Comparison of ENCODE assay signal across 28 cellular contexts in genomic region chr13:70844391-70845108, GRCh38.
"Had no signal": no experiment of that assay in that cellular context is flagged by ENCODE, and none has a peak within 500 bp of the region (broad histone marks: within the 10 kb centered on the region; RNA-seq: fewer than 3 reads in every experiment).

No MANE protein-coding gene starts in this region.

- DNase-seq: activated B cell treated with CpG ODN at 0.5 μM for 24 hours; activated CD4-positive, alpha-beta T cell treated with anti-CD3 and anti-CD28 coated beads, Interleukin-2, amount 50 U/mL, for 4 hours; activated naive CD4-positive, alpha-beta T cell; activated T-cell treated with anti-CD3 and anti-CD28 coated beads for 4 hours; activated T-cell treated with anti-CD3 and anti-CD28 coated beads, Interleukin-2, amount 50 U/mL, for 72 hours; dorsolateral prefrontal cortex; effector memory CD4-positive, alpha-beta T cell; islet precursor cell; mammary epithelial cell; naive B cell; nephron progenitor cell; nucleus accumbens; stimulated activated CD4-positive, alpha-beta T cell treated with anti-CD3 and anti-CD28 coated beads, Interleukin-15, amount 100 ng/mL, for 24 hours; stimulated activated CD4-positive, alpha-beta T cell treated with anti-CD3 and anti-CD28 coated beads, Interleukin-2, amount 100 ng/mL, for 24 hours; stimulated activated naive CD4-positive, alpha-beta T cell treated with Interleukin-2 at 50 U/mL for 16 hours; T-helper 17 cell; T1000; testis; trophoblast cell had no signal

- H3K4me3 ChIP-seq: breast epithelium, dorsolateral prefrontal cortex, gastroesophageal sphincter, hepatocyte, pancreas, right atrium auricular region, testis, vagina had no signal

- H3K4me3 Mint-ChIP-seq: activated B cell treated with CpG ODN at 0.5 μM for 24 hours; activated T-cell treated with anti-CD3 and anti-CD28 coated beads, Interleukin-2, amount 50 U/mL, for 72 hours; central memory CD8-positive, alpha-beta T cell; naive B cell; nephron progenitor cell; T-helper 17 cell had no signal

- H3K4me2 ChIP-seq: hepatocyte had no signal

- H3K4me1 ChIP-seq: breast epithelium, gastroesophageal sphincter, pancreas, right atrium auricular region, testis, vagina had no signal

- H3K36me3 ChIP-seq: breast epithelium, gastroesophageal sphincter, pancreas, right atrium auricular region, vagina had no signal

- H3K79me2 ChIP-seq: hepatocyte had no signal

- H3K36me3 Mint-ChIP-seq: activated naive CD4-positive, alpha-beta T cell treated with anti-CD3 and anti-CD28 coated beads, Interleukin-2, amount 50 U/mL, for 72 hours; naive B cell had no signal

- H3K9me3 ChIP-seq: gastroesophageal sphincter, pancreas, right atrium auricular region, testis, vagina had no signal

- H3K9me3 Mint-ChIP-seq: activated T-cell treated with anti-CD3 and anti-CD28 coated beads, Interleukin-2, amount 50 U/mL, for 72 hours; nephron progenitor cell had no signal

- H3K27ac ChIP-seq: breast epithelium, dorsolateral prefrontal cortex, gastroesophageal sphincter, hepatocyte, pancreas, right atrium auricular region, testis, vagina had no signal

- H3K4me1 Mint-ChIP-seq: activated B cell treated with CpG ODN at 0.5 μM for 24 hours; central memory CD8-positive, alpha-beta T cell; naive B cell; nephron progenitor cell; T-helper 17 cell had no signal

- FAIRE-seq: colon, pancreas had no signal

- H3K27ac Mint-ChIP-seq: activated B cell treated with CpG ODN at 0.5 μM for 24 hours; activated naive CD4-positive, alpha-beta T cell treated with anti-CD3 and anti-CD28 coated beads, Interleukin-2, amount 50 U/mL, for 72 hours; activated T-cell treated with anti-CD3 and anti-CD28 coated beads, Interleukin-2, amount 50 U/mL, for 72 hours; nephron progenitor cell; T-helper 17 cell had no signal

- H2AFZ ChIP-seq: hepatocyte had no signal

- H3K27me3 ChIP-seq: breast epithelium, gastroesophageal sphincter, hepatocyte, pancreas, right atrium auricular region, testis, vagina had no signal

- H3K27me3 Mint-ChIP-seq: activated B cell treated with CpG ODN at 0.5 μM for 24 hours; central memory CD8-positive, alpha-beta T cell; naive B cell; T-helper 17 cell had no signal

- ATAC-seq: activated naive CD4-positive, alpha-beta T cell treated with anti-CD3 and anti-CD28 coated beads, Interleukin-2, amount 50 U/mL, for 72 hours; activated T-cell treated with anti-CD3 and anti-CD28 coated beads, Interleukin-2, amount 50 U/mL, for 72 hours; gastroesophageal sphincter; pancreas; T-helper 17 cell had no signal
